Comparison of ENCODE assay signal across 29 cellular contexts in genomic region chr21:32338209-32338921, GRCh38. TPM values are rescaled to one million over a fixed set of nuclear protein-coding genes. Genes with fewer than 3 reads are reported as not detected.
"Had no signal": no experiment of that assay in that cellular context is flagged by ENCODE, and none has a peak within 500 bp of the region (broad histone marks: within the 10 kb centered on the region; RNA-seq: fewer than 3 reads in every experiment).

No MANE protein-coding gene starts in this region.

- H3K27ac ChIP-seq: thyroid gland, VCaP had no signal

- H3K4me3 Mint-ChIP-seq: activated CD4-positive, alpha-beta T cell treated with anti-CD3 and anti-CD28 coated beads, Interleukin-2, amount 10 ng/mL, durations not matched to agents 7 days and 5 days; activated CD8-positive, alpha-beta T cell treated with anti-CD3 and anti-CD28 coated beads for 36 hours; activated naive CD4-positive, alpha-beta T cell treated with anti-CD3 and anti-CD28 coated beads for 36 hours; activated naive CD8-positive, alpha-beta T cell treated with anti-CD3 and anti-CD28 coated beads, Interleukin-2, amount 10 ng/mL, durations not matched to agents 7 days and 5 days; activated T-cell treated with anti-CD3 and anti-CD28 coated beads, Interleukin-2, amount 50 U/mL, for 24 hours; dendritic cell treated with granulocyte-macrophage colony-stimulating factor and Interleukin-4, amounts not matched to agents 40 ng/mL and 50 ng/mL, for 4 days; memory B cell; neural crest cell had no signal

- FAIRE-seq: endothelial cell of umbilical vein had no signal

- H3K9me3 Mint-ChIP-seq: activated CD4-positive, alpha-beta T cell treated with anti-CD3 and anti-CD28 coated beads, Interleukin-2, amount 10 ng/mL, durations not matched to agents 7 days and 5 days; activated CD8-positive, alpha-beta T cell treated with anti-CD3 and anti-CD28 coated beads for 36 hours; activated naive CD4-positive, alpha-beta T cell treated with anti-CD3 and anti-CD28 coated beads for 36 hours; activated naive CD8-positive, alpha-beta T cell treated with anti-CD3 and anti-CD28 coated beads, Interleukin-2, amount 10 ng/mL, durations not matched to agents 7 days and 5 days; activated T-cell treated with anti-CD3 and anti-CD28 coated beads, Interleukin-2, amount 50 U/mL, for 24 hours; activated T-helper 2 cell treated with anti-CD3 and anti-CD28 coated beads, Interferon-gamma antibody, Interleukin-2, Interleukin-4, amounts not matched to agents 10 μg/mL and 5 μg/mL and 100 μg/mL, durations not matched to agents 14 hours and 24 hours and 36 hours; dendritic cell treated with granulocyte-macrophage colony-stimulating factor and Interleukin-4, amounts not matched to agents 40 ng/mL and 50 ng/mL, for 4 days; memory B cell had no signal

- H3K27ac Mint-ChIP-seq: activated CD4-positive, alpha-beta T cell treated with anti-CD3 and anti-CD28 coated beads, Interleukin-2, amount 10 ng/mL, durations not matched to agents 7 days and 5 days; activated CD8-positive, alpha-beta T cell treated with anti-CD3 and anti-CD28 coated beads for 36 hours; activated naive CD4-positive, alpha-beta T cell treated with anti-CD3 and anti-CD28 coated beads for 36 hours; activated T-cell treated with anti-CD3 and anti-CD28 coated beads, Interleukin-2, amount 50 U/mL, for 24 hours; activated T-helper 2 cell treated with anti-CD3 and anti-CD28 coated beads, Interferon-gamma antibody, Interleukin-2, Interleukin-4, amounts not matched to agents 10 μg/mL and 5 μg/mL and 100 μg/mL, durations not matched to agents 14 hours and 24 hours and 36 hours; dendritic cell treated with granulocyte-macrophage colony-stimulating factor and Interleukin-4, amounts not matched to agents 40 ng/mL and 50 ng/mL, for 4 days; memory B cell had no signal

- DNase-seq: activated CD4-positive, alpha-beta T cell treated with anti-CD3 and anti-CD28 coated beads, Interleukin-2, amount 10 ng/mL, durations not matched to agents 7 days and 5 days; activated CD4-positive, CD25-positive, alpha-beta regulatory T cell treated with anti-CD3 and anti-CD28 coated beads, Interleukin-2, amount 50 U/mL, for 72 hours; activated CD8-positive, alpha-beta T cell treated with anti-CD3 and anti-CD28 coated beads for 36 hours; activated naive CD4-positive, alpha-beta T cell treated with anti-CD3 and anti-CD28 coated beads for 36 hours; activated naive CD8-positive, alpha-beta T cell treated with anti-CD3 and anti-CD28 coated beads, Interleukin-2, amount 10 ng/mL, durations not matched to agents 7 days and 5 days; amygdala; effector memory CD4-positive, alpha-beta T cell; foreskin melanocyte; hippocampal formation; occipital lobe; posterior cingulate gyrus; sigmoid colon; SK-N-SH; stimulated activated CD4-positive, alpha-beta T cell treated with anti-CD3 and anti-CD28 coated beads, Interleukin-2, amount 100 ng/mL, for 48 hours; stimulated activated naive CD8-positive, alpha-beta T cell treated with anti-CD3 and anti-CD28 coated beads, Interleukin-15, Interleukin-2, amounts not matched to agents 100 U/mL and 50 U/mL, for 24 hours; T-helper 2 cell; thyroid gland had no signal

- H3K27me3 ChIP-seq: sigmoid colon, thyroid gland had no signal

- ATAC-seq: activated CD8-positive, alpha-beta T cell treated with anti-CD3 and anti-CD28 coated beads for 36 hours; esophagus mucosa; stimulated activated naive CD8-positive, alpha-beta T cell treated with anti-CD3 and anti-CD28 coated beads, Interleukin-15, Interleukin-2, amounts not matched to agents 100 U/mL and 50 U/mL, for 24 hours had no signal

- H3K4me3 ChIP-seq: sigmoid colon, thyroid gland had no signal

- H3K27me3 Mint-ChIP-seq: activated CD4-positive, alpha-beta T cell treated with anti-CD3 and anti-CD28 coated beads, Interleukin-2, amount 10 ng/mL, durations not matched to agents 7 days and 5 days; activated CD8-positive, alpha-beta T cell treated with anti-CD3 and anti-CD28 coated beads for 36 hours; activated naive CD8-positive, alpha-beta T cell treated with anti-CD3 and anti-CD28 coated beads, Interleukin-2, amount 10 ng/mL, durations not matched to agents 7 days and 5 days; activated T-cell treated with anti-CD3 and anti-CD28 coated beads, Interleukin-2, amount 50 U/mL, for 24 hours; dendritic cell treated with granulocyte-macrophage colony-stimulating factor and Interleukin-4, amounts not matched to agents 40 ng/mL and 50 ng/mL, for 4 days; memory B cell had no signal

- H3K4me1 Mint-ChIP-seq: activated CD4-positive, alpha-beta T cell treated with anti-CD3 and anti-CD28 coated beads, Interleukin-2, amount 10 ng/mL, durations not matched to agents 7 days and 5 days; activated naive CD8-positive, alpha-beta T cell treated with anti-CD3 and anti-CD28 coated beads, Interleukin-2, amount 10 ng/mL, durations not matched to agents 7 days and 5 days; memory B cell had no signal

- H3K9me3 ChIP-seq: sigmoid colon, SK-N-SH, thyroid gland had no signal

- H3K4me1 ChIP-seq: sigmoid colon, thyroid gland had no signal

RNA-seq across cellular contexts. Expression of gene MRAP, which starts 39.7 kb away (rescaled TPM):
- total RNA-seq: activated CD4-positive, alpha-beta T cell treated with anti-CD3 and anti-CD28 coated beads, Interleukin-2, amount 10 ng/mL, durations not matched to agents 7 days and 5 days; activated CD8-positive, alpha-beta T cell treated with anti-CD3 and anti-CD28 coated beads for 36 hours; activated naive CD4-positive, alpha-beta T cell treated with anti-CD3 and anti-CD28 coated beads for 36 hours; activated naive CD8-positive, alpha-beta T cell treated with anti-CD3 and anti-CD28 coated beads, Interleukin-2, amount 10 ng/mL, durations not matched to agents 7 days and 5 days; activated T-helper 2 cell treated with anti-CD3 and anti-CD28 coated beads, Interferon-gamma antibody, Interleukin-2, Interleukin-4, amounts not matched to agents 10 μg/mL and 5 μg/mL and 100 μg/mL, durations not matched to agents 14 hours and 24 hours and 36 hours; endothelial cell of umbilical vein; esophagus mucosa; mononuclear cell; myocyte; neural crest cell; occipital lobe; renal cortical epithelial cell; thyroid gland; urinary bladder had no signal
- polyA plus RNA-seq: endothelial cell of umbilical vein, SK-N-SH had no signal
